Comparison of ENCODE assay signal across 1 cellular context in genomic region chr5:76457685-76458491, GRCh38.
TF ChIP-seq lines count a peak whose summit lies in the region.

No MANE protein-coding gene starts in this region.

TF ChIP-seq in HepG2, 621 proteins besides CTCF, POLR2A, EP300 and RAD21 (continued from another document and continues in another):
- TF ChIP-seq E2F5 (CRISPR knock-in tag; conservative IDR thresholded peaks at IDR 0.05) (no peak), ZNF160 (CRISPR knock-in tag; IDR thresholded peaks at IDR 0.05) (no peak), ZNF138 (CRISPR knock-in tag; IDR thresholded peaks at IDR 0.05; ENCODE audit: low read depth) (no peak), ZNF460 (CRISPR knock-in tag; IDR thresholded peaks at IDR 0.05; ENCODE audit: borderline replicate concordance) (no peak), CBX2 (IDR thresholded peaks at IDR 0.05; ENCODE audit: low read depth, low read length) (no peak), CBX2 (CRISPR knock-in tag; IDR thresholded peaks at IDR 0.05; ENCODE audit: low read depth) (no peak), DDIT3 (CRISPR knock-in tag; IDR thresholded peaks at IDR 0.05) (no peak), MAFK (conservative IDR thresholded peaks at IDR 0.05 in 1 of 2, IDR thresholded peaks at IDR 0.05 in 1 of 2; ENCODE audit: low read length in 2 of 2) (no peak), ETV5 (CRISPR knock-in tag; IDR thresholded peaks at IDR 0.05; ENCODE audit: borderline replicate concordance) (peak; percentile 97), TERF1 (CRISPR knock-in tag; IDR thresholded peaks at IDR 0.05) (no peak), ZNF101 (CRISPR knock-in tag; IDR thresholded peaks at IDR 0.05; ENCODE audit: borderline replicate concordance, low read depth) (no peak), ZFP36L1 (CRISPR knock-in tag; IDR thresholded peaks at IDR 0.05) (no peak), ZNF362 (CRISPR knock-in tag; IDR thresholded peaks at IDR 0.05; ENCODE audit: borderline replicate concordance) (no peak), ZNF75D (CRISPR knock-in tag; IDR thresholded peaks at IDR 0.05; ENCODE audit: borderline replicate concordance) (no peak), TRIM22 (IDR thresholded peaks at IDR 0.05) (no peak), POLR2AphosphoS5 (IDR thresholded peaks at IDR 0.05; ENCODE audit: low read depth, low read length) (no peak), PITX1 (CRISPR knock-in tag; IDR thresholded peaks at IDR 0.05) (no peak), HNRNPLL (IDR thresholded peaks at IDR 0.05; ENCODE audit: low read depth, low read length, poor library complexity, severe bottlenecking) (no peak), ZNF569 (CRISPR knock-in tag; IDR thresholded peaks at IDR 0.05; ENCODE audit: borderline replicate concordance) (no peak), FLYWCH1 (CRISPR knock-in tag; IDR thresholded peaks at IDR 0.05) (no peak), ATF4 (CRISPR knock-in tag; IDR thresholded peaks at IDR 0.05) (0 out of 4 replicates have a peak, but pooled peaks of 1 of the 2 experiments have one; percentile 25), ATRX (CRISPR knock-in tag; IDR thresholded peaks at IDR 0.05; ENCODE audit: borderline replicate concordance) (no peak), RBAK (CRISPR knock-in tag; IDR thresholded peaks at IDR 0.05) (no peak), ZNF766 (CRISPR knock-in tag; IDR thresholded peaks at IDR 0.05; ENCODE audit: borderline replicate concordance) (no peak), NR2F1 (CRISPR knock-in tag; IDR thresholded peaks at IDR 0.05) (no peak), FOXK1 (CRISPR knock-in tag; IDR thresholded peaks at IDR 0.05; ENCODE audit: borderline replicate concordance, low read depth) (no peak), NFAT5 (CRISPR knock-in tag; IDR thresholded peaks at IDR 0.05) (no peak), PPARG (CRISPR knock-in tag; conservative IDR thresholded peaks at IDR 0.05) (peak; percentile 76), ZNF639 (CRISPR knock-in tag; conservative IDR thresholded peaks at IDR 0.05) (no peak), RBFOX2 (IDR thresholded peaks at IDR 0.05; ENCODE audit: low read depth, low read length) (no peak), PHF8 (CRISPR knock-in tag; IDR thresholded peaks at IDR 0.05) (no peak), MLX (CRISPR knock-in tag; IDR thresholded peaks at IDR 0.05) (no peak), YEATS2 (CRISPR knock-in tag; IDR thresholded peaks at IDR 0.05; ENCODE audit: borderline replicate concordance) (no peak), CSRNP1 (CRISPR knock-in tag; IDR thresholded peaks at IDR 0.05) (no peak), ZNF343 (CRISPR knock-in tag; IDR thresholded peaks at IDR 0.05) (no peak), ZFAT (CRISPR knock-in tag; conservative IDR thresholded peaks at IDR 0.05) (no peak), ZBTB20 (CRISPR knock-in tag; IDR thresholded peaks at IDR 0.05; ENCODE audit: borderline replicate concordance, low read depth) (peak; percentile 32; the same call in 1 of the 2 replicates), SATB2 (CRISPR knock-in tag; IDR thresholded peaks at IDR 0.05) (no peak), SCMH1 (CRISPR knock-in tag; IDR thresholded peaks at IDR 0.05; ENCODE audit: borderline replicate concordance) (no peak), MYPOP (CRISPR knock-in tag; IDR thresholded peaks at IDR 0.05) (no peak), LBX2 (CRISPR knock-in tag; IDR thresholded peaks at IDR 0.05; ENCODE audit: borderline replicate concordance) (no peak), MXD3 (CRISPR knock-in tag; IDR thresholded peaks at IDR 0.05) (no peak), HNRNPK (IDR thresholded peaks at IDR 0.05; ENCODE audit: low read depth, low read length, poor library complexity, severe bottlenecking) (no peak), ZNF644 (CRISPR knock-in tag; IDR thresholded peaks at IDR 0.05; ENCODE audit: low read depth) (peak; percentile 89), SMAD9 (CRISPR knock-in tag; IDR thresholded peaks at IDR 0.05) (no peak)
